34 cellular contexts compared by ENCODE assay signal in the genomic region with DNA sequence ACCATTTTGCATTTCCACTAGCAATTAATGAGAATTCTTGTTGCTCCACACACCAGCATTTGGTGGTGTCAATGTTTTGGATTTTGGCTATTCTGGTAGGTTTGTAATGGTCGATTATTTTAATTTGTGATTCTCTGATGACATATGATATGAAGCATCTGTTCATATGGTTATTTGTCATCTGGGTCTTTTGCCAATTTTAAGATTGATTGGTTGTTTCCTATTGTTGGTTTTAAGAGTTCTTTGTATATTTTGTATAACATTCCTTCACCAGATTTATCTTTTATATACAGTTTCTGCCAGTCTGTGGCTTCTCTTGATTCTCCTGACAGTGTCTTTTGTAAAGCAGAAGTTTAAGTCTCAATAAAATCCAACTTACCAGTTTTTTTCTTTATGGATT.
"Had no signal": no experiment of that assay in that cellular context is flagged by ENCODE, and none has a peak within 500 bp of the region (broad histone marks: within the 10 kb centered on the region; RNA-seq: fewer than 3 reads in every experiment).

No MANE protein-coding gene starts in this region.

- FAIRE-seq: RCC 7860 had no signal

- H3K4me1 Mint-ChIP-seq: activated B cell treated with CpG ODN at 0.5 μM for 24 hours; activated CD4-positive, alpha-beta memory T cell treated with anti-CD3 and anti-CD28 coated beads, Interleukin-2, amount 10 ng/mL, durations not matched to agents 7 days and 5 days; activated CD8-positive, alpha-beta memory T cell treated with anti-CD3 and anti-CD28 coated beads, Interleukin-2, amount 10 ng/mL, durations not matched to agents 7 days and 5 days; activated naive CD8-positive, alpha-beta T cell treated with anti-CD3 and anti-CD28 coated beads for 36 hours; T-cell had no signal

- H3K27me3 ChIP-seq: cardiac muscle cell had no signal

- H3K4me3 ChIP-seq: cardiac muscle cell, PC-9 had no signal

- H3K4me2 ChIP-seq: PC-9 had no signal

- ATAC-seq: activated CD8-positive, alpha-beta memory T cell treated with anti-CD3 and anti-CD28 coated beads, Interleukin-2, amount 10 ng/mL, durations not matched to agents 7 days and 5 days; Right ventricle myocardium inferior; SK-N-SH treated with all-trans-retinoic acid at 6 μM for 48 hours; T-cell; T-helper 17 cell had no signal

- H3K36me3 Mint-ChIP-seq: T-cell had no signal

- H2AFZ ChIP-seq: PC-9 had no signal

- H3K27ac Mint-ChIP-seq: activated B cell treated with CpG ODN at 0.5 μM for 24 hours; activated CD4-positive, alpha-beta memory T cell treated with anti-CD3 and anti-CD28 coated beads, Interleukin-2, amount 10 ng/mL, durations not matched to agents 7 days and 5 days; activated CD8-positive, alpha-beta memory T cell treated with anti-CD3 and anti-CD28 coated beads, Interleukin-2, amount 10 ng/mL, durations not matched to agents 7 days and 5 days; activated naive CD8-positive, alpha-beta T cell treated with anti-CD3 and anti-CD28 coated beads for 36 hours; T-cell; T-helper 17 cell had no signal

- H3K9me3 Mint-ChIP-seq: activated B cell treated with CpG ODN at 0.5 μM for 24 hours; activated CD4-positive, alpha-beta memory T cell treated with anti-CD3 and anti-CD28 coated beads, Interleukin-2, amount 10 ng/mL, durations not matched to agents 7 days and 5 days; activated naive CD8-positive, alpha-beta T cell treated with anti-CD3 and anti-CD28 coated beads for 36 hours; T-cell had no signal

- DNase-seq: activated B cell treated with CpG ODN at 0.5 μM for 24 hours; activated CD4-positive, alpha-beta memory T cell treated with anti-CD3 and anti-CD28 coated beads, Interleukin-2, amount 10 ng/mL, durations not matched to agents 7 days and 5 days; activated CD4-positive, alpha-beta T cell treated with anti-CD3 and anti-CD28 coated beads for 4 hours; activated CD4-positive, alpha-beta T cell treated with anti-CD3 and anti-CD28 coated beads, Interleukin-2, amount 50 U/mL, for 1 hour; activated CD4-positive, CD25-positive, alpha-beta regulatory T cell treated with anti-CD3 and anti-CD28 coated beads, Interleukin-2, amount 50 U/mL, for 72 hours; activated CD8-positive, alpha-beta memory T cell treated with anti-CD3 and anti-CD28 coated beads for 24 hours; activated CD8-positive, alpha-beta memory T cell treated with anti-CD3 and anti-CD28 coated beads, Interleukin-2, amount 10 ng/mL, durations not matched to agents 7 days and 5 days; activated CD8-positive, alpha-beta memory T cell treated with anti-CD3 and anti-CD28 coated beads, Interleukin-2, amount 50 U/mL, for 48 hours; activated effector memory CD4-positive, alpha-beta T cell treated with Interleukin-2 at 50 U/mL for 16 hours; activated naive CD4-positive, alpha-beta T cell treated with anti-CD3 and anti-CD28 coated beads, Interleukin-2, amount 50 U/mL, for 16 hours; activated naive CD8-positive, alpha-beta T cell treated with anti-CD3 and anti-CD28 coated beads for 36 hours; activated T-cell treated with anti-CD3 and anti-CD28 coated beads, Interleukin-2, amount 50 U/mL, for 48 hours; amniotic stem cell; aorta; Kasumi-1; KG1; MM.1S; MV-4-11; NCI-H1092; NCI-H1436 treated with DMSO at 0.1 percent for 48 hours; NCI-H1694 treated with DMSO at 0.1 percent for 48 hours; NCI-H2029; NCI-H345; NCI-H524 treated with DMSO at 0.1 percent for 48 hours; PC-9; SIG-M5; T-cell; T-helper 17 cell had no signal

- H3K27me3 Mint-ChIP-seq: activated B cell treated with CpG ODN at 0.5 μM for 24 hours; activated CD4-positive, alpha-beta memory T cell treated with anti-CD3 and anti-CD28 coated beads, Interleukin-2, amount 10 ng/mL, durations not matched to agents 7 days and 5 days; activated CD8-positive, alpha-beta memory T cell treated with anti-CD3 and anti-CD28 coated beads, Interleukin-2, amount 10 ng/mL, durations not matched to agents 7 days and 5 days; activated naive CD8-positive, alpha-beta T cell treated with anti-CD3 and anti-CD28 coated beads for 36 hours; T-cell; T-helper 17 cell had no signal

- H3K27ac ChIP-seq: cardiac muscle cell, PC-9, RWPE1, VCaP had no signal

- H3K4me3 Mint-ChIP-seq: activated B cell treated with CpG ODN at 0.5 μM for 24 hours; activated CD4-positive, alpha-beta memory T cell treated with anti-CD3 and anti-CD28 coated beads, Interleukin-2, amount 10 ng/mL, durations not matched to agents 7 days and 5 days; activated CD8-positive, alpha-beta memory T cell treated with anti-CD3 and anti-CD28 coated beads, Interleukin-2, amount 10 ng/mL, durations not matched to agents 7 days and 5 days; activated naive CD8-positive, alpha-beta T cell treated with anti-CD3 and anti-CD28 coated beads for 36 hours; T-cell; T-helper 17 cell had no signal
